10 cellular contexts compared by ENCODE assay signal in genomic region chr15:96334705-96335428, GRCh38. TPM values are rescaled to one million over a fixed set of nuclear protein-coding genes. Genes with fewer than 3 reads are reported as not detected.
DNase-seq lines count a peak whose midpoint lies in the region; ATAC-seq and TF ChIP-seq lines count a peak whose summit lies in the region.
"Had no signal": no experiment of that assay in that cellular context is flagged by ENCODE, and none has a peak within 500 bp of the region (broad histone marks: within the 10 kb centered on the region; RNA-seq: fewer than 3 reads in every experiment).

No MANE protein-coding gene starts in this region.

- H3K4me3 ChIP-seq in brain microvascular endothelial cell (ENCODE audit: low read depth, low read length), result peak overlapping the region; percentile 79
- peak overlapping the region; percentile 73 to 92 (median 74) for H3K4me3 ChIP-seq in liver (ENCODE audit: low read depth in 1 of 3, low read length in 3 of 3)

- peak overlapping the region; percentile 94 for H3K4me3 Mint-ChIP-seq in HFFc6
- H3K4me3 Mint-ChIP-seq in stimulated activated memory B cell treated with anti-CD40 and anti-IgM and Interleukin-4, amounts not matched to agents 10 μg/mL and 1 μg/mL and 100 μg/mL, for 72 hours, result no peak overlapping the region

- intact Hi-C loops in posterior vena cava (cut with DNase I), result loop anchor here (5.0 to 10.0 kb wide), 2 partner anchors 860 to 1008 kb away; no protein-coding TSS in a partner anchor

- H3K27me3 ChIP-seq in brain microvascular endothelial cell (replicated peaks) (no peaks in the 10 kb centered on the region), liver (ENCODE audit: control insufficient read depth in 4 of 4, insufficient read depth in 4 of 4, low read length in 3 of 4) (no peaks in the 10 kb centered on the region)

- no peak for TF ChIP-seq RAD21 in liver (IDR thresholded peaks at IDR 0.05)

- no peak for TF ChIP-seq CTCF in HFFc6 (IDR thresholded peaks at IDR 0.05)
- no peak for TF ChIP-seq CTCF in brain microvascular endothelial cell (IDR thresholded peaks at IDR 0.05; ENCODE audit: low read depth, low read length, missing control alignments)
- TF ChIP-seq CTCF in liver (IDR thresholded peaks at IDR 0.05; ENCODE audit: low read depth, low read length, missing input control), result no peak

- DNase-seq in HFFc6, result no peak
- peak; percentile 1 for DNase-seq in brain microvascular endothelial cell
- DNase-seq in mesenteric fat pad (ENCODE audit: low spot score), result no peak
- no peak for DNase-seq in posterior vena cava (ENCODE audit: low spot score)
- DNase-seq: NCI-H2029 treated with DMSO at 0.1 percent for 48 hours; stimulated activated CD4-positive, alpha-beta T cell treated with anti-CD3 and anti-CD28 coated beads, Interleukin-4, amount 100 ng/mL, for 24 hours had no signal

- peak overlapping the region in 1 of 2 donors; percentile 91 for H3K9ac ChIP-seq in liver (ENCODE audit: low read depth in 1 of 2, low read length in 2 of 2)

- H3K27ac Mint-ChIP-seq in HFFc6, result peak overlapping the region; percentile 95
- no peak overlapping the region for H3K27ac Mint-ChIP-seq in stimulated activated memory B cell treated with anti-CD40 and anti-IgM and Interleukin-4, amounts not matched to agents 10 μg/mL and 1 μg/mL and 100 μg/mL, for 72 hours

- peaks cover 32% of the 10 kb centered on the region for H3K27me3 Mint-ChIP-seq in HFFc6 (ENCODE audit: insufficient read depth)
- H3K27me3 Mint-ChIP-seq in stimulated activated memory B cell treated with anti-CD40 and anti-IgM and Interleukin-4, amounts not matched to agents 10 μg/mL and 1 μg/mL and 100 μg/mL, for 72 hours, result peaks cover 80% of the 10 kb centered on the region

- ATAC-seq in HG02981 (IDR thresholded peaks at IDR 0.05; ENCODE audit: unreplicated experiment), result no peak
- ATAC-seq in stimulated activated memory B cell treated with anti-CD40 and anti-IgM and Interleukin-4, amounts not matched to agents 10 μg/mL and 1 μg/mL and 100 μg/mL, for 72 hours, result no peak

- WGBS in liver, result 20% methylated on average over 5 of the region's 5 CpGs

- H3K27ac ChIP-seq in brain microvascular endothelial cell, result peak overlapping the region; percentile 77
- peak overlapping the region; percentile 90 to 94 for H3K27ac ChIP-seq in liver (ENCODE audit: low read depth in 1 of 2, low read length in 2 of 2)
- H3K27ac ChIP-seq in temporal lobe (ENCODE audit: low read depth, low read length), result peak overlapping the region; percentile 56

- H3K4me1 ChIP-seq in liver (ENCODE audit: control insufficient read depth in 4 of 4, insufficient read depth in 4 of 4, low read length in 3 of 4), result peaks cover 3 to 36% (median 27%) of the 10 kb centered on the region in 4 donors

- peaks cover 83% of the 10 kb centered on the region for H3K36me3 Mint-ChIP-seq in HFFc6 (ENCODE audit: low read depth)
- H3K36me3 Mint-ChIP-seq in stimulated activated memory B cell treated with anti-CD40 and anti-IgM and Interleukin-4, amounts not matched to agents 10 μg/mL and 1 μg/mL and 100 μg/mL, for 72 hours, result no peaks in the 10 kb centered on the region

- in situ Hi-C loops in brain microvascular endothelial cell (cut with HindIII; ENCODE audit: low pct_ligation_motif_present, low sequenced_read_pairs), result loop anchor here (25.0 kb wide), 2 partner anchors 1048 to 1298 kb away; no protein-coding TSS in a partner anchor

- peaks cover 17% of the 10 kb centered on the region for H3K9me3 Mint-ChIP-seq in HFFc6
- peaks cover 6% of the 10 kb centered on the region for H3K9me3 Mint-ChIP-seq in stimulated activated memory B cell treated with anti-CD40 and anti-IgM and Interleukin-4, amounts not matched to agents 10 μg/mL and 1 μg/mL and 100 μg/mL, for 72 hours

- H3K9me3 ChIP-seq in liver (ENCODE audit: control insufficient read depth in 4 of 4, low read length in 3 of 4), result no peaks in the 10 kb centered on the region

- H3K4me1 Mint-ChIP-seq in HFFc6 (ENCODE audit: low read depth), result peaks cover 26% of the 10 kb centered on the region
- H3K4me1 Mint-ChIP-seq in stimulated activated memory B cell treated with anti-CD40 and anti-IgM and Interleukin-4, amounts not matched to agents 10 μg/mL and 1 μg/mL and 100 μg/mL, for 72 hours, result peaks cover 16% of the 10 kb centered on the region

- H3K36me3 ChIP-seq in brain microvascular endothelial cell (replicated peaks) (peaks cover 75% of the 10 kb centered on the region), liver (ENCODE audit: control insufficient read depth in 4 of 4, insufficient read depth in 3 of 4, low read depth in 1 of 4, low read length in 3 of 4) (peaks cover 0 to 5% (median 0%) of the 10 kb centered on the region in 4 donors)

TF ChIP-seq in liver, 16 proteins besides CTCF, POLR2A, EP300 and RAD21:
- TF ChIP-seq ZBTB33 (IDR thresholded peaks at IDR 0.05) (no peak), ATF3 (IDR thresholded peaks at IDR 0.05) (no peak), SP1 (IDR thresholded peaks at IDR 0.05) (no peak), MAX (IDR thresholded peaks at IDR 0.05) (no peak), EGR1 (IDR thresholded peaks at IDR 0.05; ENCODE audit: low read depth in 2 of 2) (no peak), FOXA1 (IDR thresholded peaks at IDR 0.05) (no peak), JUND (IDR thresholded peaks at IDR 0.05) (no peak), YY1 (IDR thresholded peaks at IDR 0.05) (no peak), GABPA (IDR thresholded peaks at IDR 0.05 in 1 of 2, conservative IDR thresholded peaks at IDR 0.05 in 1 of 2) (no peak), NR2F2 (IDR thresholded peaks at IDR 0.05) (no peak), HNF4G (IDR thresholded peaks at IDR 0.05) (no peak), FOXA2 (IDR thresholded peaks at IDR 0.05) (no peak), HNF4A (conservative IDR thresholded peaks at IDR 0.05) (no peak), RXRA (IDR thresholded peaks at IDR 0.05) (no peak), TAF1 (conservative IDR thresholded peaks at IDR 0.05) (no peak), REST (IDR thresholded peaks at IDR 0.05) (no peak)

RNA-seq across cellular contexts. Expression of gene NR2F2, which starts 4.4 kb away (rescaled TPM):
- total RNA-seq in HFFc6 (2021; fragmentation: NEBNext Ultra II Directional; extraction: Animal tissue kit (Norgen Biotek cat#: 25700)), result 100 to 1,000 TPM; 120 to 168 (median 142) TPM
- total RNA-seq in liver, result 1 to 10 TPM; 5.9 to 6.4 TPM
- 10 to 100 TPM; 12.0 to 22.4 TPM for polyA plus RNA-seq in liver
- 4.4 TPM for total RNA-seq in temporal lobe
- total RNA-seq in mesenteric fat pad, result 76.3 TPM
- 100 to 1,000 TPM; 208 to 213 TPM for total RNA-seq in posterior vena cava

Comparison
In these comparisons a context has a peak if more than half of its experiments do, and no peak if none do; other contexts are left out.
1. RNA of gene NR2F2, which starts 4.4 kb away (total RNA-seq): 208 to 213 TPM in posterior vena cava, 120 to 168 TPM in HFFc6 and 76.3 TPM in mesenteric fat pad (single experiment); 5.9 to 6.4 TPM in liver and 4.4 TPM in temporal lobe (single experiment); every median in the first group is over 10 times any median in the second.
2. Peak in every context shown above with its lines, with median percentiles within 50 percentile points of each other: H3K27ac ChIP-seq.